24 cellular contexts compared by ENCODE assay signal in genomic region chr20:35251613-35251940, GRCh38. TPM values are rescaled to one million over a fixed set of nuclear protein-coding genes. Genes with fewer than 3 reads are reported as not detected.
DNase-seq lines count a peak whose midpoint lies in the region; ATAC-seq, FAIRE-seq and TF ChIP-seq lines count a peak whose summit lies in the region.
"Had no signal": no experiment of that assay in that cellular context is flagged by ENCODE, and none has a peak within 500 bp of the region (broad histone marks: within the 10 kb centered on the region; RNA-seq: fewer than 3 reads in every experiment).

No MANE protein-coding gene starts in this region.

- intact Hi-C loops in activated CD4-positive, alpha-beta T cell treated with anti-CD3 and anti-CD28 coated beads for 36 hours (cut with DNase I, micrococcal nuclease) = no loop called here
- intact Hi-C loops in activated T-helper 2 cell treated with anti-CD3 and anti-CD28 coated beads, Interferon-gamma antibody, Interleukin-2, Interleukin-4, amounts not matched to agents 10 μg/mL and 5 μg/mL and 100 μg/mL, durations not matched to agents 14 hours and 24 hours and 36 hours (cut with micrococcal nuclease) = no loop called here

- H3K4me3 ChIP-seq in HEK293 (ENCODE audit: low read depth, low read length) = no peak overlapping the region
- H3K4me3 ChIP-seq: prostate gland, skin epidermis had no signal

- ATAC-seq in activated CD4-positive, alpha-beta T cell treated with anti-CD3 and anti-CD28 coated beads for 36 hours = no peak
- ATAC-seq in natural killer cell treated with Interleukin-12 subunit alpha and Interleukin-12 subunit beta and Interleukin-15 and Interleukin-18, amount 100 ng/mL, for 72 hours = no peak
- ATAC-seq in GM19395 (IDR thresholded peaks at IDR 0.05; ENCODE audit: unreplicated experiment) = no peak

- POLR2A ChIA-PET in activated CD4-positive, alpha-beta T cell treated with anti-CD3 and anti-CD28 coated beads for 36 hours (lab: Charles Lee) = interaction anchor here (0.7 kb wide), 1 partner anchor 46 kb away, joined by 3 read pairs; no protein-coding TSS in a partner anchor
- POLR2A ChIA-PET in HEK293 (lab: Yijun Ruan, JAX) = interaction anchor here (0.7 to 0.9 kb wide), 2 partner anchors 10 to 11 kb away, joined by 3 to 5 read pairs; no protein-coding TSS in a partner anchor

- H3K4me1 Mint-ChIP-seq in activated CD4-positive, alpha-beta T cell treated with anti-CD3 and anti-CD28 coated beads for 36 hours = peaks cover 13% of the 10 kb centered on the region
- peaks cover 17% of the 10 kb centered on the region for H3K4me1 Mint-ChIP-seq in activated T-helper 2 cell treated with anti-CD3 and anti-CD28 coated beads, Interferon-gamma antibody, Interleukin-2, Interleukin-4, amounts not matched to agents 10 μg/mL and 5 μg/mL and 100 μg/mL, durations not matched to agents 14 hours and 24 hours and 36 hours (ENCODE audit: low read depth)
- H3K4me1 Mint-ChIP-seq in natural killer cell treated with Interleukin-12 subunit alpha and Interleukin-12 subunit beta and Interleukin-15 and Interleukin-18, amount 100 ng/mL, for 72 hours (ENCODE audit: low read depth in 2 of 2) = peaks cover 23 to 33% of the 10 kb centered on the region in 2 donors

- H3K9me3 Mint-ChIP-seq in activated CD4-positive, alpha-beta T cell treated with anti-CD3 and anti-CD28 coated beads for 36 hours (ENCODE audit: low read depth) = no peaks in the 10 kb centered on the region
- no peaks in the 10 kb centered on the region for H3K9me3 Mint-ChIP-seq in activated T-helper 2 cell treated with anti-CD3 and anti-CD28 coated beads, Interferon-gamma antibody, Interleukin-2, Interleukin-4, amounts not matched to agents 10 μg/mL and 5 μg/mL and 100 μg/mL, durations not matched to agents 14 hours and 24 hours and 36 hours
- H3K9me3 Mint-ChIP-seq in natural killer cell treated with Interleukin-12 subunit alpha and Interleukin-12 subunit beta and Interleukin-15 and Interleukin-18, amount 100 ng/mL, for 72 hours = no peaks in the 10 kb centered on the region

- CTCF ChIA-PET in activated CD4-positive, alpha-beta T cell treated with anti-CD3 and anti-CD28 coated beads for 36 hours (lab: Charles Lee) = interaction anchor here (0.6 to 0.9 kb wide), 2 partner anchors 42 to 714 kb away, joined by 3 read pairs; no protein-coding TSS in a partner anchor
- CTCF ChIA-PET in HEK293 (lab: Yijun Ruan, JAX) = interaction anchor here (1.5 kb wide), 1 partner anchor 13 kb away, joined by 3 read pairs; no protein-coding TSS in a partner anchor

- no peak for DNase-seq in activated CD4-positive, alpha-beta T cell treated with anti-CD3 and anti-CD28 coated beads for 36 hours
- no peak for DNase-seq in activated CD4-positive, alpha-beta T cell treated with anti-CD3 and anti-CD28 coated beads for 1 hour
- no peak for DNase-seq in activated T-helper 2 cell treated with anti-CD3 and anti-CD28 coated beads, Interferon-gamma antibody, Interleukin-2, Interleukin-4, amounts not matched to agents 10 μg/mL and 5 μg/mL and 100 μg/mL, durations not matched to agents 14 hours and 24 hours and 36 hours (ENCODE audit: low spot score)
- no peak for DNase-seq in natural killer cell treated with Interleukin-12 subunit alpha and Interleukin-12 subunit beta and Interleukin-15 and Interleukin-18, amount 100 ng/mL, for 72 hours (ENCODE audit: low spot score)
- DNase-seq in urothelium cell line (ENCODE audit: low spot score) (no peak), DMS153 treated with DMSO at 0.1 percent for 48 hours (lab: John Stamatoyannopoulos, UW; ENCODE audit: unreplicated experiment) (no peak)
- DNase-seq: dermis blood vessel endothelial cell; DMS53; erythroblast; NCI-H1436 treated with DMSO at 0.1 percent for 48 hours; NCI-H2171 treated with DMSO at 0.1 percent for 48 hours; NCI-H82; SHP77 treated with DMSO at 0.1 percent for 48 hours; stimulated activated CD4-positive, alpha-beta T cell treated with anti-CD3 and anti-CD28 coated beads, Interleukin-4, amount 100 ng/mL, for 1 hour had no signal

- H3K4me3 Mint-ChIP-seq in activated CD4-positive, alpha-beta T cell treated with anti-CD3 and anti-CD28 coated beads for 36 hours = no peak overlapping the region
- H3K4me3 Mint-ChIP-seq in activated T-helper 2 cell treated with anti-CD3 and anti-CD28 coated beads, Interferon-gamma antibody, Interleukin-2, Interleukin-4, amounts not matched to agents 10 μg/mL and 5 μg/mL and 100 μg/mL, durations not matched to agents 14 hours and 24 hours and 36 hours (ENCODE audit: low read depth) = no peak overlapping the region
- peak overlapping the region; percentile 73 for H3K4me3 Mint-ChIP-seq in natural killer cell treated with Interleukin-12 subunit alpha and Interleukin-12 subunit beta and Interleukin-15 and Interleukin-18, amount 100 ng/mL, for 72 hours

- H3K27me3 Mint-ChIP-seq in activated CD4-positive, alpha-beta T cell treated with anti-CD3 and anti-CD28 coated beads for 36 hours = no peaks in the 10 kb centered on the region
- H3K27me3 Mint-ChIP-seq in activated T-helper 2 cell treated with anti-CD3 and anti-CD28 coated beads, Interferon-gamma antibody, Interleukin-2, Interleukin-4, amounts not matched to agents 10 μg/mL and 5 μg/mL and 100 μg/mL, durations not matched to agents 14 hours and 24 hours and 36 hours (ENCODE audit: low read depth) = no peaks in the 10 kb centered on the region
- H3K27me3 Mint-ChIP-seq in natural killer cell treated with Interleukin-12 subunit alpha and Interleukin-12 subunit beta and Interleukin-15 and Interleukin-18, amount 100 ng/mL, for 72 hours = no peaks in the 10 kb centered on the region

- FAIRE-seq in urothelium cell line (lab: Jason Lieb, UNC) = no peak
- FAIRE-seq: frontal cortex had no signal

- H3K4me1 ChIP-seq in HEK293 (ENCODE audit: control insufficient read depth, insufficient read depth, low read length) = 0 out of 2 replicates have a peak, but pooled peaks cover 3% of the 10 kb centered on the region
- H3K4me1 ChIP-seq: prostate gland had no signal

- H3K27ac Mint-ChIP-seq in activated CD4-positive, alpha-beta T cell treated with anti-CD3 and anti-CD28 coated beads for 36 hours = peak overlapping the region; percentile 75
- H3K27ac Mint-ChIP-seq in activated T-helper 2 cell treated with anti-CD3 and anti-CD28 coated beads, Interferon-gamma antibody, Interleukin-2, Interleukin-4, amounts not matched to agents 10 μg/mL and 5 μg/mL and 100 μg/mL, durations not matched to agents 14 hours and 24 hours and 36 hours = peak overlapping the region; percentile 91
- peak overlapping the region; percentile 78 to 79 for H3K27ac Mint-ChIP-seq in natural killer cell treated with Interleukin-12 subunit alpha and Interleukin-12 subunit beta and Interleukin-15 and Interleukin-18, amount 100 ng/mL, for 72 hours

- no peaks in the 10 kb centered on the region for H3K36me3 ChIP-seq in HEK293 (ENCODE audit: control insufficient read depth in 2 of 2, insufficient read depth in 1 of 2, low read length in 2 of 2)
- H3K36me3 ChIP-seq: prostate gland had no signal

- no peaks in the 10 kb centered on the region for H3K36me3 Mint-ChIP-seq in activated CD4-positive, alpha-beta T cell treated with anti-CD3 and anti-CD28 coated beads for 36 hours (ENCODE audit: low read depth)
- no peaks in the 10 kb centered on the region for H3K36me3 Mint-ChIP-seq in activated T-helper 2 cell treated with anti-CD3 and anti-CD28 coated beads, Interferon-gamma antibody, Interleukin-2, Interleukin-4, amounts not matched to agents 10 μg/mL and 5 μg/mL and 100 μg/mL, durations not matched to agents 14 hours and 24 hours and 36 hours (ENCODE audit: low read depth)
- H3K36me3 Mint-ChIP-seq in natural killer cell treated with Interleukin-12 subunit alpha and Interleukin-12 subunit beta and Interleukin-15 and Interleukin-18, amount 100 ng/mL, for 72 hours = no peaks in the 10 kb centered on the region

- TF ChIP-seq CTCF in HEK293 (tag by site-specific recombination; IDR thresholded peaks at IDR 0.05) = no peak

- no peak overlapping the region for H3K27ac ChIP-seq in HEK293 (ENCODE audit: extremely low read depth, low read depth, low read length)
- H3K27ac ChIP-seq: C4-2B, prostate gland had no signal

- no peaks in the 10 kb centered on the region for H3K9me3 ChIP-seq in HEK293 (ENCODE audit: control insufficient read depth, insufficient read depth, low read depth, low read length)
- H3K9me3 ChIP-seq: prostate gland had no signal

RNA-seq across cellular contexts. Expression of gene MMP24, which starts 25.1 kb away (rescaled TPM):
- total RNA-seq in activated CD4-positive, alpha-beta T cell treated with anti-CD3 and anti-CD28 coated beads for 36 hours = not detected
- not detected in 2 replicates for total RNA-seq in activated T-helper 2 cell treated with anti-CD3 and anti-CD28 coated beads, Interferon-gamma antibody, Interleukin-2, Interleukin-4, amounts not matched to agents 10 μg/mL and 5 μg/mL and 100 μg/mL, durations not matched to agents 14 hours and 24 hours and 36 hours
- not detected for total RNA-seq in natural killer cell treated with Interleukin-12 subunit alpha and Interleukin-12 subunit beta and Interleukin-15 and Interleukin-18, amount 100 ng/mL, for 72 hours
- total RNA-seq: MCF 10A; T-helper 2 cell treated with Interferon-gamma antibody and Interleukin-4, amounts not matched to agents 100 ng/mL and 5 ng/mL, for 36 hours had no signal

RNA-seq across cellular contexts. Expression of gene MMP24OS, which starts 26.3 kb away (rescaled TPM):
- 10 to 100 TPM; 44.6 to 56.8 TPM for total RNA-seq in activated CD4-positive, alpha-beta T cell treated with anti-CD3 and anti-CD28 coated beads for 36 hours
- 31.4 and 33.0 TPM in 2 replicates for total RNA-seq in activated T-helper 2 cell treated with anti-CD3 and anti-CD28 coated beads, Interferon-gamma antibody, Interleukin-2, Interleukin-4, amounts not matched to agents 10 μg/mL and 5 μg/mL and 100 μg/mL, durations not matched to agents 14 hours and 24 hours and 36 hours
- 10 to 100 TPM; 35.6 to 51.2 TPM for total RNA-seq in natural killer cell treated with Interleukin-12 subunit alpha and Interleukin-12 subunit beta and Interleukin-15 and Interleukin-18, amount 100 ng/mL, for 72 hours

RNA-seq across cellular contexts. Expression of gene EIF6, which starts 33.0 kb away (rescaled TPM):
- 100 to 1,000 TPM; 110 to 124 TPM for total RNA-seq in activated CD4-positive, alpha-beta T cell treated with anti-CD3 and anti-CD28 coated beads for 36 hours
- 179 and 183 TPM in 2 replicates for total RNA-seq in activated T-helper 2 cell treated with anti-CD3 and anti-CD28 coated beads, Interferon-gamma antibody, Interleukin-2, Interleukin-4, amounts not matched to agents 10 μg/mL and 5 μg/mL and 100 μg/mL, durations not matched to agents 14 hours and 24 hours and 36 hours
- 100 to 1,000 TPM; 154 to 233 TPM for total RNA-seq in natural killer cell treated with Interleukin-12 subunit alpha and Interleukin-12 subunit beta and Interleukin-15 and Interleukin-18, amount 100 ng/mL, for 72 hours

RNA-seq across cellular contexts. Expression of gene FAM83C, which starts 40.6 kb away (rescaled TPM):
- total RNA-seq in activated CD4-positive, alpha-beta T cell treated with anti-CD3 and anti-CD28 coated beads for 36 hours = not detected
- not detected in 2 replicates for total RNA-seq in activated T-helper 2 cell treated with anti-CD3 and anti-CD28 coated beads, Interferon-gamma antibody, Interleukin-2, Interleukin-4, amounts not matched to agents 10 μg/mL and 5 μg/mL and 100 μg/mL, durations not matched to agents 14 hours and 24 hours and 36 hours
- total RNA-seq in natural killer cell treated with Interleukin-12 subunit alpha and Interleukin-12 subunit beta and Interleukin-15 and Interleukin-18, amount 100 ng/mL, for 72 hours = under 1 TPM in 1 of 2 donors, not detected in 1; 0.10 TPM
- total RNA-seq: A172; dermis blood vessel endothelial cell; frontal cortex; MCF 10A; mesenteric fat pad; T-helper 2 cell treated with Interferon-gamma antibody and Interleukin-4, amounts not matched to agents 100 ng/mL and 5 ng/mL, for 36 hours had no signal
